In the genomic region with DNA sequence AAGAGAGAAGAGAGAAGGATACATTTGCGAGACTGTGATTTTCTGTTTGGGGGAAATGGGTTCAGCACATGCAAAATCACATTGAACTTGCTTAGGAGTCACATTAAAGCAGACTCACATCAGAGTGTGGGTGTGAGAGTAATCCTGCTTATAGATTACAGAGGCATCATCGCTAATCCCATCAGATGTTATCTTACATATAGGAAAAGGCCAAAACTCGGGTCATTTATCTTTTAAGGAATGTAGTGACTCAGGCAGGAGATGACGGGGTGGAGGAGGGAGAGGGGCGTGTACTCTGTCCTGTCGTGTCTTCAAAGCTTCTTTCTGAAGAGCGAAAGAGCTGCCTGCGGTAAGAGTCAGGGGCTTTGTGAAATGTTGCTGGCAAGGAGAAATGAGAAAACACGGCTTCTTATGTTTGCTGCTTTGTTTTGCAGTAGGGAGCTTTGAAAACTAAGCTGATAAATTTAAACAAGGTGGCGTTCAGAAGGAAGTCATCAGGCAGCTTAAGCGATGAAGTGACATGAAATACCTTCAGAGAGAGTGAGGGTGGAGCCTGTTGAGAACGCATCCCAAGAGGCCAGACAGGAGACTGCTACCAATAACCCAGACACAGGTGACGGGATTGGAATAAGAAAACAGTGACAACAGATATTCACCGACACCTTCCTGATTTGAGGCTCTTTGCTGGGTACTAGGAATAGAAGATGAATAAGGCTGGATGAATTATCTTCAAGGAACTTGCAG, we compare ENCODE assay signal across 14 cellular contexts. TPM values are rescaled to one million over a fixed set of nuclear protein-coding genes. Genes with fewer than 3 reads are reported as not detected.
DNase-seq lines count a peak whose midpoint lies in the region; ATAC-seq, FAIRE-seq and TF ChIP-seq lines count a peak whose summit lies in the region.
"Had no signal": no experiment of that assay in that cellular context is flagged by ENCODE, and none has a peak within 500 bp of the region (broad histone marks: within the 10 kb centered on the region; RNA-seq: fewer than 3 reads in every experiment).

No MANE protein-coding gene starts in this region.

- peak overlapping the region; percentile 79 for H2AFZ ChIP-seq in keratinocyte (ENCODE audit: control insufficient read depth, low read length)

- peak; percentile 80 for FAIRE-seq in keratinocyte (lab: Jason Lieb, UNC)
- FAIRE-seq: pancreas had no signal

- H3K9ac ChIP-seq in keratinocyte (ENCODE audit: control insufficient read depth, extremely low read depth, insufficient read depth, low read length): no peak overlapping the region

- intact Hi-C loops in cardiac septum (cut with DNase I): no loop called here

- H3K4me2 ChIP-seq in keratinocyte (ENCODE audit: control insufficient read depth, extremely low read depth, insufficient read depth, low read depth, low read length): peak overlapping the region; percentile 77

- H3K79me2 ChIP-seq in keratinocyte (ENCODE audit: control insufficient read depth, insufficient read depth, low read length): no peaks in the 10 kb centered on the region

- no peaks in the 10 kb centered on the region for H3K27me3 ChIP-seq in AG04450 (ENCODE audit: control insufficient read depth, insufficient read depth, low read length)
- H3K27me3 ChIP-seq in keratinocyte (ENCODE audit: control insufficient read depth, extremely low read depth, insufficient read depth, low read length): no peaks in the 10 kb centered on the region
- H3K27me3 ChIP-seq: dorsolateral prefrontal cortex, pancreas had no signal

- POLR2A ChIA-PET in AG04450 (lab: Yijun Ruan, JAX): no interaction called here

- H3K4me3 ChIP-seq in AG04450 (ENCODE audit: low read depth, low read length) (no peak overlapping the region), keratinocyte (ENCODE audit: control insufficient read depth in 2 of 3, extremely low read depth in 1 of 3, insufficient read depth in 2 of 3, low read depth in 1 of 3, low read length in 3 of 3) (peak overlapping the region; percentile 13 to 57 (median 18))
- H3K4me3 ChIP-seq: dorsolateral prefrontal cortex, pancreas had no signal

- DNase-seq in AG04450 (ENCODE audit: low read depth, low spot score): peak; percentile 58
- peak; percentile 59 for DNase-seq in HS-5 (ENCODE audit: low read depth)
- peak; percentile 95 for DNase-seq in amniotic epithelial cell (ENCODE audit: low read depth)
- no peak for DNase-seq in keratinocyte (ENCODE audit: low read depth, low spot score)
- no peak for DNase-seq in NCI-H526 (lab: John Stamatoyannopoulos, UW)
- DNase-seq in cardiac septum (ENCODE audit: low spot score): no peak
- DNase-seq: activated T-cell treated with anti-CD3 and anti-CD28 coated beads, Interleukin-2, amount 50 U/mL, for 48 hours; dorsolateral prefrontal cortex; NCI-H526 treated with DMSO at 0.1 percent for 48 hours; pancreas had no signal

- TF ChIP-seq CTCF in AG04450 (IDR thresholded peaks at IDR 0.05; ENCODE audit: low read depth, low read length) (no peak), keratinocyte (optimal IDR thresholded peaks at IDR 0.05 in 1 of 3, IDR thresholded peaks at IDR 0.05 in 1 of 3, conservative IDR thresholded peaks at IDR 0.05 in 1 of 3; ENCODE audit: extremely low read depth in 1 of 3, insufficient read depth in 2 of 3, low read length in 3 of 3) (no peak)

- dilution Hi-C loops in keratinocyte (cut with MboI; ENCODE audit: extremely low pct_ligation_motif_present, low sequenced_read_pairs): no loop called here

- peaks cover 14% of the 10 kb centered on the region for H3K4me1 ChIP-seq in keratinocyte (ENCODE audit: control insufficient read depth, extremely low read depth, insufficient read depth, low read length)
- H3K4me1 ChIP-seq: pancreas had no signal

- no peaks in the 10 kb centered on the region for H3K9me1 ChIP-seq in keratinocyte (ENCODE audit: control insufficient read depth, extremely low read depth, insufficient read depth, low read length)

- H3K9me3 ChIP-seq in AG04450 (ENCODE audit: control insufficient read depth, insufficient read depth, low read length): no peaks in the 10 kb centered on the region
- no peaks in the 10 kb centered on the region for H3K9me3 ChIP-seq in keratinocyte (ENCODE audit: control insufficient read depth, low read depth, low read length)
- H3K9me3 ChIP-seq: pancreas had no signal

- no peaks in the 10 kb centered on the region for H4K20me1 ChIP-seq in keratinocyte (ENCODE audit: control insufficient read depth, extremely low read depth, insufficient read depth, low read length)

- peak overlapping the region; percentile 63 for H3K27ac ChIP-seq in AG04450 (ENCODE audit: low read depth, low read length)
- peak overlapping the region; percentile 10 for H3K27ac ChIP-seq in keratinocyte (ENCODE audit: control insufficient read depth, insufficient read depth, low read length)
- H3K27ac ChIP-seq: C4-2B, dorsolateral prefrontal cortex, pancreas had no signal

- no peak for ATAC-seq in HG03095 (IDR thresholded peaks at IDR 0.05; ENCODE audit: unreplicated experiment)
- ATAC-seq in HG02852 (IDR thresholded peaks at IDR 0.05; ENCODE audit: unreplicated experiment): no peak

- CTCF ChIA-PET in AG04450 (lab: Charles Lee): interaction anchor here (1.3 kb wide), 1 partner anchor 25 kb away, joined by 3 read pairs; no protein-coding TSS in a partner anchor

- H3K36me3 ChIP-seq in keratinocyte (ENCODE audit: control insufficient read depth in 2 of 2, extremely low read depth in 1 of 2, insufficient read depth in 2 of 2, low read length in 2 of 2): no peaks in the 10 kb centered on the region
- H3K36me3 ChIP-seq: pancreas had no signal

RNA-seq across cellular contexts. Expression of a gene that starts 2.2 kb away (rescaled TPM):
- not detected in 2 replicates for polyA plus RNA-seq in AG04450 (2011; rRNA removed)
- not detected in 2 replicates for polyA minus RNA-seq in AG04450 (2011; rRNA and poly(A)+ RNA removed)
- polyA plus RNA-seq in keratinocyte: not detected in 3 replicates
- polyA plus RNA-seq in keratinocyte (2011; ENCODE audit: low read depth): not detected
- not detected in 2 replicates for polyA plus RNA-seq in keratinocyte (2011; cell fraction: cytosol; rRNA removed)
- polyA plus RNA-seq in keratinocyte (2011; cell fraction: nucleus; rRNA removed): not detected in 2 replicates
- not detected in 2 replicates for polyA plus RNA-seq in keratinocyte (2012; ENCODE audit: low replicate concordance)
- not detected in 3 replicates for polyA minus RNA-seq in keratinocyte
- polyA minus RNA-seq in keratinocyte (2011; cell fraction: cytosol; rRNA and poly(A)+ RNA removed): not detected
- not detected in 2 replicates for polyA minus RNA-seq in keratinocyte (2011; cell fraction: nucleus; rRNA and poly(A)+ RNA removed)
- total RNA-seq in cardiac septum: not detected
- total RNA-seq: dorsolateral prefrontal cortex; pancreas; T-helper 2 cell treated with Interferon-gamma antibody and Interleukin-4, amounts not matched to agents 100 ng/mL and 5 ng/mL, for 36 hours had no signal
- polyA plus RNA-seq: pancreas had no signal

RNA-seq across cellular contexts. Expression of a gene that starts 7.9 kb away (rescaled TPM):
- not detected in 2 replicates for polyA plus RNA-seq in AG04450 (2011; rRNA removed)
- not detected in 2 replicates for polyA minus RNA-seq in AG04450 (2011; rRNA and poly(A)+ RNA removed)
- polyA plus RNA-seq in keratinocyte: not detected in 3 replicates
- not detected for polyA plus RNA-seq in keratinocyte (2011; ENCODE audit: low read depth)
- polyA plus RNA-seq in keratinocyte (2011; cell fraction: cytosol; rRNA removed): not detected in 2 replicates
- polyA plus RNA-seq in keratinocyte (2011; cell fraction: nucleus; rRNA removed): not detected in 2 replicates
- polyA plus RNA-seq in keratinocyte (2012; ENCODE audit: low replicate concordance): not detected in 2 replicates
- polyA minus RNA-seq in keratinocyte: not detected in 3 replicates
- not detected for polyA minus RNA-seq in keratinocyte (2011; cell fraction: cytosol; rRNA and poly(A)+ RNA removed)
- polyA minus RNA-seq in keratinocyte (2011; cell fraction: nucleus; rRNA and poly(A)+ RNA removed): not detected in 2 replicates
- not detected for total RNA-seq in cardiac septum
- total RNA-seq: dorsolateral prefrontal cortex; T-helper 2 cell treated with Interferon-gamma antibody and Interleukin-4, amounts not matched to agents 100 ng/mL and 5 ng/mL, for 36 hours had no signal
- polyA plus RNA-seq: pancreas had no signal

RNA-seq across cellular contexts. Expression of a gene that starts 23.9 kb away (rescaled TPM):
- 39.6 and 41.4 TPM in 2 replicates for polyA plus RNA-seq in AG04450 (2011; rRNA removed)
- polyA minus RNA-seq in AG04450 (2011; rRNA and poly(A)+ RNA removed): 9.1 and 12.2 TPM in 2 replicates
- 33.2 to 46.4 TPM (median 37.0 TPM) in 3 replicates for polyA plus RNA-seq in keratinocyte
- polyA plus RNA-seq in keratinocyte (2011; ENCODE audit: low read depth): 10.5 TPM
- 36.4 and 54.6 TPM in 2 replicates for polyA plus RNA-seq in keratinocyte (2011; cell fraction: cytosol; rRNA removed)
- polyA plus RNA-seq in keratinocyte (2011; cell fraction: nucleus; rRNA removed): 29.9 and 32.9 TPM in 2 replicates
- polyA plus RNA-seq in keratinocyte (2012; ENCODE audit: low replicate concordance): 13.4 and 39.3 TPM in 2 replicates
- polyA minus RNA-seq in keratinocyte: 8.4 to 13.0 TPM (median 12.0 TPM) in 3 replicates
- 34.1 TPM for polyA minus RNA-seq in keratinocyte (2011; cell fraction: cytosol; rRNA and poly(A)+ RNA removed)
- polyA minus RNA-seq in keratinocyte (2011; cell fraction: nucleus; rRNA and poly(A)+ RNA removed): 9.0 and 9.8 TPM in 2 replicates
- 28.1 TPM for total RNA-seq in cardiac septum

RNA-seq across cellular contexts. Expression of a gene that starts 29.3 kb away (rescaled TPM):
- polyA plus RNA-seq in AG04450 (2011; rRNA removed) (45.2 and 53.9 TPM in 2 replicates), keratinocyte (41.4 to 60.8 TPM (median 47.9 TPM) in 3 replicates)
- 17.5 and 20.4 TPM in 2 replicates for polyA minus RNA-seq in AG04450 (2011; rRNA and poly(A)+ RNA removed)
- 14.8 TPM for polyA plus RNA-seq in keratinocyte (2011; ENCODE audit: low read depth)
- polyA plus RNA-seq in keratinocyte (2011; cell fraction: cytosol; rRNA removed): 34.8 and 61.3 TPM in 2 replicates
- polyA plus RNA-seq in keratinocyte (2011; cell fraction: nucleus; rRNA removed): 29.7 and 43.8 TPM in 2 replicates
- polyA plus RNA-seq in keratinocyte (2012; ENCODE audit: low replicate concordance): 49.6 and 59.0 TPM in 2 replicates
- polyA minus RNA-seq in keratinocyte: 11.4 to 47.0 TPM (median 39.4 TPM) in 3 replicates
- polyA minus RNA-seq in keratinocyte (2011; cell fraction: cytosol; rRNA and poly(A)+ RNA removed): 27.8 TPM
- polyA minus RNA-seq in keratinocyte (2011; cell fraction: nucleus; rRNA and poly(A)+ RNA removed): 19.5 and 30.2 TPM in 2 replicates
- 43.7 TPM for total RNA-seq in cardiac septum

Comparison
In these comparisons a context has a peak if more than half of its experiments do, and no peak if none do; other contexts are left out.
1. DNase-seq: peak in AG04450 (single experiment), HS-5 (single experiment) and amniotic epithelial cell (single experiment); none in keratinocyte (single experiment), NCI-H526 (0 of 2) and cardiac septum (single experiment).